Comparison of ENCODE assay signal across 20 cellular contexts in the genomic region with DNA sequence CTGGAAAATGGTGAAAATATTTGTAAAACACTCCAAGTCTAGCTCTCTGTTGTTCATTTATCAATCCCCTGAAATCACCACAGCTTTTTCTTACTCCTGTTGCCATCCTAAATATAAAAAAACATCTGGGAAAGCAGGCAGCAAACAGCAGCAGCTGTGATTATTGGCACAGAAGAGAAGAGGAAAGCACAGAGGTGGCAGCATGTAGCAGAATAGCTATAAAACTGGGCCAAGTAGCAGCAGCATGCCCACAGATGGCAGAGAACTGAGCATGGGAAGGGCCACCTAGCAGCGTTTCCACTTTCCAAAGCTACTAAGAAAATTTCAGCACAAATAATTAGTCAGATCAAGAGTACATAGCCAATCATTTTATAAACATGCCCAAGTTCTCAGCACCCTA.
"Had no signal": no experiment of that assay in that cellular context is flagged by ENCODE, and none has a peak within 500 bp of the region (broad histone marks: within the 10 kb centered on the region; RNA-seq: fewer than 3 reads in every experiment).

No MANE protein-coding gene starts in this region.

- H3K36me3 Mint-ChIP-seq: activated naive CD8-positive, alpha-beta T cell; brain had no signal

- H3K27ac Mint-ChIP-seq: activated CD4-positive, alpha-beta T cell treated with anti-CD3 and anti-CD28 coated beads, Interleukin-2, amount 10 ng/mL, durations not matched to agents 7 days and 5 days; activated naive CD8-positive, alpha-beta T cell; brain; immature natural killer cell; T-helper 2 cell treated with Interferon-gamma antibody and Interleukin-4, amounts not matched to agents 5 μg/mL and 100 μg/mL, for 36 hours had no signal

- H3K4me3 Mint-ChIP-seq: activated CD4-positive, alpha-beta T cell treated with anti-CD3 and anti-CD28 coated beads, Interleukin-2, amount 10 ng/mL, durations not matched to agents 7 days and 5 days; activated naive CD8-positive, alpha-beta T cell; brain; central memory CD8-positive, alpha-beta T cell; immature natural killer cell; neural crest cell; T-helper 2 cell treated with Interferon-gamma antibody and Interleukin-4, amounts not matched to agents 5 μg/mL and 100 μg/mL, for 36 hours had no signal

- H3K36me3 ChIP-seq: esophagus squamous epithelium, ovary, stomach, thoracic aorta had no signal

- H3K27ac ChIP-seq: esophagus squamous epithelium, ovary, stomach, thoracic aorta had no signal

- ATAC-seq: sciatic nerve had no signal

- H3K4me1 Mint-ChIP-seq: activated CD4-positive, alpha-beta T cell treated with anti-CD3 and anti-CD28 coated beads, Interleukin-2, amount 10 ng/mL, durations not matched to agents 7 days and 5 days; central memory CD8-positive, alpha-beta T cell; immature natural killer cell; neural crest cell had no signal

- H3K27me3 ChIP-seq: esophagus squamous epithelium, ovary, stomach had no signal

- FAIRE-seq: endothelial cell of umbilical vein had no signal

- DNase-seq: activated CD4-positive, alpha-beta T cell treated with anti-CD3 and anti-CD28 coated beads, Interleukin-2, amount 10 ng/mL, durations not matched to agents 7 days and 5 days; activated CD8-positive, alpha-beta memory T cell treated with anti-CD3 and anti-CD28 coated beads, Interleukin-2, amount 50 U/mL, for 48 hours; activated gamma-delta T cell treated with Interleukin-2 at 50 U/mL for 16 hours; cortex of kidney; effector CD8-positive, alpha-beta T cell; esophagus squamous epithelium; foreskin melanocyte; head of caudate nucleus; immature natural killer cell; ovary; stimulated activated CD4-positive, alpha-beta T cell treated with anti-CD3 and anti-CD28 coated beads, Interleukin-1b, Interleukin-23, amount 100 ng/mL, for 48 hours; stomach had no signal

- H3K4me3 ChIP-seq: esophagus squamous epithelium, ovary, stomach, thoracic aorta had no signal

- H3K9me3 ChIP-seq: esophagus squamous epithelium, ovary had no signal

- H3K9me3 Mint-ChIP-seq: activated CD4-positive, alpha-beta T cell treated with anti-CD3 and anti-CD28 coated beads, Interleukin-2, amount 10 ng/mL, durations not matched to agents 7 days and 5 days; neural crest cell had no signal

- H3K4me1 ChIP-seq: esophagus squamous epithelium, stomach had no signal

- H3K27me3 Mint-ChIP-seq: activated CD4-positive, alpha-beta T cell treated with anti-CD3 and anti-CD28 coated beads, Interleukin-2, amount 10 ng/mL, durations not matched to agents 7 days and 5 days; activated naive CD8-positive, alpha-beta T cell; brain; central memory CD8-positive, alpha-beta T cell had no signal
